In the genomic region with DNA sequence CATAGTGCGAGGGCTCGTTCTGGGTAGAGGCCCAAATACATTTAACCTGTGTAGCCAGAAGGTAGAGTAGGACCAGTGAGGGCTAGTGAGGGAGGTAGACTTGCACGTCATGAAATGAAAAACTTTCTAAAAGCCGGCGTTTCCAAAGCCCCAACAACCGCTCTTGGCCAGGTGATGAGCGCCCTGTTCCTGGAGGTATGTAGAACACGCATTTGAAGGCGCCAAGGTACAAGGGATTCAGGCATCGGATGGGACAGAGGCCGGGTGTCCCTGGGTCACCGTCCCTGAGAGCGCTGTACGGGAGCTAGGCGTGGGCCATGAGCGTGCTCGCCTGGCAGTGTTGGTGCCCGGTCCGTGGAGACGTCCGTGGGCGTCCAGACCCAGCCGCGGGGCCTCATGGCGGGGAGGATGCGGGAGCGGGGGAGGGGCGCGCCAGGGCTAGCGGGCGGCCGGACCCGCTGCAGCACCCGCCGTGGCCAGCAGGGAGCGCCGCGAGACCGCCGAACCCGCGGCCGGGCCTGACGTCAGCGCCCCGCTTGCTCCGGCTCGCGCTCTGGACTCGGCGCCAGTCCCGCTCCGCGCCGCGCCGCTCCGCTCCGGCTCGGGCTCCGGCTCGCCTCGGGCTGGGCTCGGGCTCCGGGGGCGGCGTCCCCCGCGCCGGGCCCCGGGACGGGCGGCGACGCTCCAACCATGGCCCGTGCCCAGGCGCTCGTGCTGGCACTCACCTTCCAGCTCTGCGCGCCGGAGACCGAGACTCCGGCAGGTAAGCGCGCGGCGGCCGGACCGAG, we compare ENCODE assay signal across 8 cellular contexts. TPM values are rescaled to one million over a fixed set of nuclear protein-coding genes. Genes with fewer than 3 reads are reported as not detected.
DNase-seq lines count a peak whose midpoint lies in the region; ATAC-seq and TF ChIP-seq lines count a peak whose summit lies in the region.

Gene PTPRU, plus strand, starts transcription at position 568 of the 788 bp plus-strand sequence. Its CDS starts 123 bp downstream, at position 691.

- H2AFZ ChIP-seq in smooth muscle cell (ENCODE audit: low read depth) = peak within 1 kb of the TSS; percentile 71

- H3K79me2 ChIP-seq in smooth muscle cell (ENCODE audit: low read depth) = peaks cover 11% of the 10 kb centered on the region

- peak within 1 kb of the TSS; percentile 70 for H3K9ac ChIP-seq in smooth muscle cell (ENCODE audit: low read depth)

- peak; percentile 88 for DNase-seq in Daoy (ENCODE audit: low read depth)
- DNase-seq in HCEC 1CT = peak; percentile 51
- DNase-seq in NCI-H1105 treated with DMSO at 0.1 percent for 48 hours (lab: John Stamatoyannopoulos, UW) = peak; percentile 60
- peak; percentile 65 to 83 for DNase-seq in T47D (ENCODE audit: low read depth in 1 of 2, low spot score in 1 of 2)
- peak; percentile 90 for DNase-seq in iPS-NIHi7 (ENCODE audit: extremely low spot score)
- peak; percentile 67 for DNase-seq in smooth muscle cell (lab: John Stamatoyannopoulos, UW; ENCODE audit: unreplicated experiment)

- in situ Hi-C loops in T47D (cut with HindIII; ENCODE audit: low pct_unique_long_range_greater_than_20kb, low sequenced_read_pairs) = no loop called here

- H3K4me3 ChIP-seq in smooth muscle cell = peak within 1 kb of the TSS; percentile 64

- peak within 1 kb of the TSS; percentile 85 for H3K4me2 ChIP-seq in smooth muscle cell

- peaks cover 4% of the 10 kb centered on the region for H4K20me1 ChIP-seq in smooth muscle cell (ENCODE audit: low read depth)

- no peak for ATAC-seq in HG02840 (IDR thresholded peaks at IDR 0.05; ENCODE audit: low FRiP score, unreplicated experiment)

- H3K27ac ChIP-seq in VCaP (peak within 1 kb of the TSS; percentile 43; the same call in 1 of the 2 replicates), smooth muscle cell (ENCODE audit: low read depth) (peak within 1 kb of the TSS; percentile 46)

- TF ChIP-seq CTCF in VCaP (conservative IDR thresholded peaks at IDR 0.05) (peak; percentile 90), smooth muscle cell (IDR thresholded peaks at IDR 0.05; ENCODE audit: borderline replicate concordance, insufficient read depth, poor library complexity, severe bottlenecking) (peak; percentile 64)

- H3K4me1 ChIP-seq in smooth muscle cell (ENCODE audit: low read depth) = peaks cover 31% of the 10 kb centered on the region

- no peaks in the 10 kb centered on the region for H3K27me3 ChIP-seq in smooth muscle cell (ENCODE audit: low read depth)

- no peaks in the 10 kb centered on the region for H3K36me3 ChIP-seq in smooth muscle cell (ENCODE audit: low read depth)

- no peaks in the 10 kb centered on the region for H3K9me3 ChIP-seq in smooth muscle cell (replicated peaks; ENCODE audit: low read depth)

- H3F3A ChIP-seq in smooth muscle cell (ENCODE audit: low read depth) = peaks cover 9% of the 10 kb centered on the region

- 12% methylated on average over 52 of the region's 89 CpGs for WGBS in smooth muscle cell (ENCODE audit: low lambda C conversion rate)

RNA-seq across cellular contexts. Expression of gene PTPRU, which starts in this region (rescaled TPM):
- total RNA-seq in Daoy (2014; rRNA removed; shearing (Covaris generic)) = 7.9 and 10.7 TPM in 2 replicates
- total RNA-seq in smooth muscle cell = 43.6 and 67.8 TPM in 2 replicates
- polyA plus RNA-seq in smooth muscle cell = 39.8 and 41.1 TPM in 2 replicates
